12 cellular contexts compared by ENCODE assay signal in the genomic region with DNA sequence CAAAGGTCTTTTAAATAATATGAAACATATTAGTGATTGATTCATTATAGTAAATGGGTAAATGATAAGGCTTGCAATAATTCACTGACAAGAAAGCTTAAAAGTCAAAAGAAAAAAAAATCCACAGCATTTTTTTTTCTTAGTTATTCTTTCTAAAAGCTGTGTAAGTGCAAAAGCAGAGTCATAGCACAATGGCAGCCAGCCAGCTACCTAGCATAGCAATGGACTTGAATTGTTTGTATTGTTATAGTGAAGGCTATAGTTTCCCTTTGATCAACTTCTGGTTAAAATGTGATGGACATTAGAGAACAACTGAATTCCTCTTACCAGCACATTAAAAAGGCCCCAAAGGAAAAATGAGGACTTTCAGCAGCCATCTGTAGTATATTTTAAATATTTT.
DNase-seq lines count a peak whose midpoint lies in the region; ATAC-seq, FAIRE-seq and TF ChIP-seq lines count a peak whose summit lies in the region.
"Had no signal": no experiment of that assay in that cellular context is flagged by ENCODE, and none has a peak within 500 bp of the region (broad histone marks: within the 10 kb centered on the region; RNA-seq: fewer than 3 reads in every experiment).

No MANE protein-coding gene starts in this region.

- H3K4me2 ChIP-seq in hepatocyte, result no peak overlapping the region

- H3K79me2 ChIP-seq in hepatocyte, result no peaks in the 10 kb centered on the region

- no peak for TF ChIP-seq POLR2A in esophagus muscularis mucosa (IDR thresholded peaks at IDR 0.05; ENCODE audit: low read depth)

- H3K4me3 ChIP-seq in brain microvascular endothelial cell (ENCODE audit: low read depth, low read length) (no peak overlapping the region), hepatocyte (no peak overlapping the region), esophagus muscularis mucosa (no peak overlapping the region)

- in situ Hi-C loops in brain microvascular endothelial cell (cut with HindIII; ENCODE audit: low pct_ligation_motif_present, low sequenced_read_pairs), result no loop called here

- H3K9me3 ChIP-seq in hepatocyte (ENCODE audit: low read depth), result no peaks in the 10 kb centered on the region
- no peaks in the 10 kb centered on the region for H3K9me3 ChIP-seq in esophagus muscularis mucosa

- no peak for FAIRE-seq in frontal cortex (lab: Jason Lieb, UNC)

- H2AFZ ChIP-seq in hepatocyte, result no peak overlapping the region

- intact Hi-C loops in esophagus muscularis mucosa (cut with DNase I), result no loop called here

- H3K36me3 ChIP-seq in brain microvascular endothelial cell (replicated peaks) (peaks cover 2% of the 10 kb centered on the region), hepatocyte (replicated peaks; ENCODE audit: insufficient read depth, low read depth) (no peaks in the 10 kb centered on the region), esophagus muscularis mucosa (no peaks in the 10 kb centered on the region)
- H3K36me3 ChIP-seq: WERI-Rb-1 had no signal

- TF ChIP-seq CTCF in brain microvascular endothelial cell (IDR thresholded peaks at IDR 0.05; ENCODE audit: low read depth, low read length, missing control alignments) (no peak), hepatocyte (IDR thresholded peaks at IDR 0.05; ENCODE audit: poor library complexity) (no peak), esophagus muscularis mucosa (IDR thresholded peaks at IDR 0.05) (no peak)

- H3K27ac ChIP-seq in brain microvascular endothelial cell (no peak overlapping the region), hepatocyte (no peak overlapping the region), esophagus muscularis mucosa (replicated peaks in 1 of 4) (no peak overlapping the region)
- H3K27ac ChIP-seq: WERI-Rb-1 had no signal

- H4K20me1 ChIP-seq in hepatocyte (ENCODE audit: insufficient read depth, poor library complexity, severe bottlenecking), result no peaks in the 10 kb centered on the region

- TF ChIP-seq EP300 in esophagus muscularis mucosa (IDR thresholded peaks at IDR 0.05), result no peak

- H3K27me3 ChIP-seq in brain microvascular endothelial cell (replicated peaks) (no peaks in the 10 kb centered on the region), hepatocyte (no peaks in the 10 kb centered on the region), esophagus muscularis mucosa (no peaks in the 10 kb centered on the region)

- no peaks in the 10 kb centered on the region for H3K9me2 ChIP-seq in hepatocyte (replicated peaks; ENCODE audit: insufficient read depth)

- DNase-seq in A172 (ENCODE audit: low spot score) (peak; percentile 32), GM03348 (ENCODE audit: low spot score) (peak; percentile 30), brain microvascular endothelial cell (peak; percentile 82), hepatocyte (ENCODE audit: low spot score) (peak; percentile 5), frontal cortex (ENCODE audit: low spot score in 2 of 2) (no peak), esophagus muscularis mucosa (ENCODE audit: extremely low spot score) (no peak)
- DNase-seq in stimulated activated CD4-positive, alpha-beta T cell treated with anti-CD3 and anti-CD28 coated beads, Interleukin-15, amount 100 ng/mL, for 24 hours, result no peak
- DNase-seq: activated T-cell treated with anti-CD3 and anti-CD28 coated beads, Interleukin-2, amount 50 U/mL, for 72 hours; cortex of kidney; NCI-H1092; WERI-Rb-1 had no signal

- no peak for ATAC-seq in GM21717 (IDR thresholded peaks at IDR 0.05; ENCODE audit: unreplicated experiment)
- ATAC-seq: activated T-cell treated with anti-CD3 and anti-CD28 coated beads, Interleukin-2, amount 50 U/mL, for 72 hours had no signal

- no peaks in the 10 kb centered on the region for H3K4me1 ChIP-seq in hepatocyte (ENCODE audit: insufficient read depth)
- peaks cover 0 to 4% (median 0%) of the 10 kb centered on the region in 4 donors for H3K4me1 ChIP-seq in esophagus muscularis mucosa

Comparison
In these comparisons a context has a peak if more than half of its experiments do, and no peak if none do; other contexts are left out.
1. DNase-seq: peak in A172 (single experiment), GM03348 (single experiment), brain microvascular endothelial cell (single experiment) and hepatocyte (single experiment); none in frontal cortex (0 of 2), stimulated activated CD4-positive, alpha-beta T cell treated with anti-CD3 and anti-CD28 coated beads, Interleukin-15, amount 100 ng/mL, for 24 hours (single experiment) and esophagus muscularis mucosa (single experiment).